14 cellular contexts compared by ENCODE assay signal in genomic region chr5:52692618-52693017, GRCh38.
DNase-seq lines count a peak whose midpoint lies in the region; ATAC-seq, FAIRE-seq and TF ChIP-seq lines count a peak whose summit lies in the region.
"Had no signal": no experiment of that assay in that cellular context is flagged by ENCODE, and none has a peak within 500 bp of the region (broad histone marks: within the 10 kb centered on the region; RNA-seq: fewer than 3 reads in every experiment).

No MANE protein-coding gene starts in this region.

- H4K20me1 ChIP-seq in HepG2 (ENCODE audit: insufficient read depth, low read length), result no peaks in the 10 kb centered on the region

- no peaks in the 10 kb centered on the region for H3K36me3 ChIP-seq in HepG2 (replicated peaks in 1 of 2; ENCODE audit: control insufficient read depth in 1 of 2, insufficient read depth in 2 of 2, low read length in 2 of 2)
- H3K36me3 ChIP-seq in right lobe of liver, result no peaks in the 10 kb centered on the region
- no peaks in the 10 kb centered on the region for H3K36me3 ChIP-seq in parathyroid adenoma (ENCODE audit: control insufficient read depth, insufficient read depth, low read length)
- no peaks in the 10 kb centered on the region for H3K36me3 ChIP-seq in mucosa of descending colon (ENCODE audit: low read depth)

- ATAC-seq in HepG2 (no peak), right lobe of liver (no peak), GM21529 (IDR thresholded peaks at IDR 0.05; ENCODE audit: unreplicated experiment) (no peak), mucosa of descending colon (no peak), HG03439 (IDR thresholded peaks at IDR 0.05; ENCODE audit: unreplicated experiment) (no peak)
- ATAC-seq: K562, Right ventricle myocardium inferior had no signal

- POLR2A ChIA-PET in HepG2 (lab: Yijun Ruan, JAX), result no interaction called here

- H3K4me2 ChIP-seq in HepG2 (ENCODE audit: low read depth, low read length), result no peak overlapping the region
- no peak overlapping the region for H3K4me2 ChIP-seq in parathyroid adenoma (ENCODE audit: low read length)

- no peak overlapping the region for H3K4me3 ChIP-seq in HepG2 (replicated peaks in 1 of 3; ENCODE audit: insufficient read depth in 1 of 3, low read depth in 2 of 3, low read length in 3 of 3)
- no peak overlapping the region for H3K4me3 ChIP-seq in right lobe of liver
- H3K4me3 ChIP-seq in choroid plexus epithelial cell (ENCODE audit: low read depth, low read length), result no peak overlapping the region
- no peak overlapping the region for H3K4me3 ChIP-seq in parathyroid adenoma (ENCODE audit: low read depth, low read length)
- H3K4me3 ChIP-seq in mucosa of descending colon, result no peak overlapping the region
- H3K4me3 ChIP-seq: GM12878, GM23338, K562 had no signal

- BruUV-seq in HepG2 (replicated peaks; lab: Mats Ljungman, UMichigan), result no TSS peak

- H2AFZ ChIP-seq in HepG2 (ENCODE audit: low read length) (no peak overlapping the region), parathyroid adenoma (peak overlapping the region; percentile 54)
- H2AFZ ChIP-seq: GM23338 had no signal

- H3K9ac ChIP-seq in HepG2 (ENCODE audit: insufficient read depth, low read depth, low read length) (no peak overlapping the region), parathyroid adenoma (no peak overlapping the region)

- in situ Hi-C loops in HepG2 (cut with HindIII; ENCODE audit: extremely low pct_ligation_motif_present, low pct_unique_long_range_greater_than_20kb), result no loop called here

- no peaks in the 10 kb centered on the region for H3K4me1 ChIP-seq in HepG2 (ENCODE audit: insufficient read depth, low read length)
- no peaks in the 10 kb centered on the region for H3K4me1 ChIP-seq in right lobe of liver
- peaks cover 47% of the 10 kb centered on the region for H3K4me1 ChIP-seq in parathyroid adenoma
- no peaks in the 10 kb centered on the region for H3K4me1 ChIP-seq in mucosa of descending colon (ENCODE audit: low read depth)

- no peak for TF ChIP-seq CTCF in HepG2 (CRISPR knock-in tag; IDR thresholded peaks at IDR 0.05)
- no peak for TF ChIP-seq CTCF in right lobe of liver (IDR thresholded peaks at IDR 0.05)
- TF ChIP-seq CTCF in choroid plexus epithelial cell (conservative IDR thresholded peaks at IDR 0.05; ENCODE audit: low read depth, low read length), result no peak
- TF ChIP-seq CTCF in parathyroid adenoma (IDR thresholded peaks at IDR 0.05), result no peak
- TF ChIP-seq CTCF in mucosa of descending colon (IDR thresholded peaks at IDR 0.05), result no peak

- H3K27ac ChIP-seq in HepG2 (ENCODE audit: extremely low read length, insufficient read depth, low read length) (no peak overlapping the region), right lobe of liver (no peak overlapping the region), parathyroid adenoma (peak overlapping the region; percentile 82)

- H3K79me2 ChIP-seq in HepG2 (ENCODE audit: insufficient read depth, low read length) (no peaks in the 10 kb centered on the region), parathyroid adenoma (peaks cover 2% of the 10 kb centered on the region)

- H3K9me3 ChIP-seq in HepG2 (ENCODE audit: low read length), result no peaks in the 10 kb centered on the region
- no peaks in the 10 kb centered on the region for H3K9me3 ChIP-seq in right lobe of liver
- H3K9me3 ChIP-seq in parathyroid adenoma (ENCODE audit: control insufficient read depth, low read length), result no peaks in the 10 kb centered on the region
- H3K9me3 ChIP-seq in mucosa of descending colon, result no peaks in the 10 kb centered on the region

- TF ChIP-seq POLR2A in HepG2 (IDR thresholded peaks at IDR 0.05; ENCODE audit: insufficient read depth in 1 of 2, low read depth in 2 of 2, low read length in 2 of 2), result no peak
- no peak for TF ChIP-seq POLR2A in right lobe of liver (IDR thresholded peaks at IDR 0.05)

- intact Hi-C loops in HepG2 (cut with micrococcal nuclease; ENCODE audit: unreplicated experiment) (loop anchor here (1.0 kb wide), 2 partner anchors 95 to 223 kb away; partner anchors contain the start of genes ITGA1 and PELO), right lobe of liver (cut with DNase I) (no loop called here), mucosa of descending colon (cut with DNase I, micrococcal nuclease) (no loop called here)

- 0% methylated on average over 1 of the region's 1 CpG for WGBS in HepG2 (ENCODE audit: low lambda C conversion rate)
- 13% methylated on average over 1 of the region's 1 CpG for WGBS in right lobe of liver (ENCODE audit: insufficient coverage, low coverage, low lambda C conversion rate, missing lambda C conversion rate)

- TF ChIP-seq RAD21 in HepG2 (CRISPR knock-in tag; IDR thresholded peaks at IDR 0.05), result no peak

- TF ChIP-seq EP300 in HepG2 (IDR thresholded peaks at IDR 0.05; ENCODE audit: low read depth in 2 of 2, low read length in 2 of 2), result no peak
- no peak for TF ChIP-seq EP300 in HepG2 (CRISPR knock-in tag; IDR thresholded peaks at IDR 0.05; ENCODE audit: borderline replicate concordance)

- DNase-seq in HepG2 (ENCODE audit: low spot score), result no peak
- no peak for DNase-seq in right lobe of liver
- peak; percentile 37 for DNase-seq in choroid plexus epithelial cell (ENCODE audit: low read depth)
- DNase-seq in mucosa of descending colon, result no peak
- DNase-seq: NCI-H1105, NCI-H2081 had no signal

- peaks cover 0 to 13% of the 10 kb centered on the region in 2 experiments; a peak in 2 of 5 replicates for H3K27me3 ChIP-seq in HepG2 (ENCODE audit: control insufficient read depth in 1 of 2, insufficient read depth in 2 of 2, low read length in 2 of 2)
- H3K27me3 ChIP-seq in right lobe of liver, result no peaks in the 10 kb centered on the region
- no peaks in the 10 kb centered on the region for H3K27me3 ChIP-seq in parathyroid adenoma (ENCODE audit: control insufficient read depth, insufficient read depth, low read length)

- CTCF ChIA-PET in HepG2 (lab: Yijun Ruan, JAX; ENCODE audit: low intra/inter-chr PET ratio, low total read pairs), result interaction anchor here (1.5 kb wide), 1 partner anchor 223 kb away, joined by 11 read pairs; no protein-coding TSS in a partner anchor

- no peak for FAIRE-seq in HepG2 (lab: Jason Lieb, UNC)
- FAIRE-seq: GM12878, K562, RCC 7860 had no signal

TF ChIP-seq in HepG2, 621 proteins besides CTCF, POLR2A, EP300 and RAD21:
- TF ChIP-seq CEBPB (IDR thresholded peaks at IDR 0.05; ENCODE audit: borderline replicate concordance, low read depth, low read length), result peak; percentile 34; the same call in 1 of the 2 replicates
- TF ChIP-seq, protein P1, sequence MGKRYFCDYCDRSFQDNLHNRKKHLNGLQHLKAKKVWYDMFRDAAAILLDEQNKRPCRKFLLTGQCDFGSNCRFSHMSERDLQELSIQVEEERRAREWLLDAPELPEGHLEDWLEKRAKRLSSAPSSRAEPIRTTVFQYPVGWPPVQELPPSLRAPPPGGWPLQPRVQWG (CRISPR knock-in tag; IDR thresholded peaks at IDR 0.05; ENCODE audit: borderline replicate concordance, low read depth), result no peak
- TF ChIP-seq RFX5 (IDR thresholded peaks at IDR 0.05; ENCODE audit: low read depth, low read length), result no peak
- TF ChIP-seq SIN3A (IDR thresholded peaks at IDR 0.05; ENCODE audit: borderline replicate concordance, low read depth, low read length), result no peak
- no peak for TF ChIP-seq MEIS1 (CRISPR knock-in tag; IDR thresholded peaks at IDR 0.05; ENCODE audit: borderline replicate concordance)
- no peak for TF ChIP-seq SNAPC5 (CRISPR knock-in tag; IDR thresholded peaks at IDR 0.05; ENCODE audit: borderline replicate concordance)
